Comparison of ENCODE assay signal across 26 cellular contexts in the genomic region with DNA sequence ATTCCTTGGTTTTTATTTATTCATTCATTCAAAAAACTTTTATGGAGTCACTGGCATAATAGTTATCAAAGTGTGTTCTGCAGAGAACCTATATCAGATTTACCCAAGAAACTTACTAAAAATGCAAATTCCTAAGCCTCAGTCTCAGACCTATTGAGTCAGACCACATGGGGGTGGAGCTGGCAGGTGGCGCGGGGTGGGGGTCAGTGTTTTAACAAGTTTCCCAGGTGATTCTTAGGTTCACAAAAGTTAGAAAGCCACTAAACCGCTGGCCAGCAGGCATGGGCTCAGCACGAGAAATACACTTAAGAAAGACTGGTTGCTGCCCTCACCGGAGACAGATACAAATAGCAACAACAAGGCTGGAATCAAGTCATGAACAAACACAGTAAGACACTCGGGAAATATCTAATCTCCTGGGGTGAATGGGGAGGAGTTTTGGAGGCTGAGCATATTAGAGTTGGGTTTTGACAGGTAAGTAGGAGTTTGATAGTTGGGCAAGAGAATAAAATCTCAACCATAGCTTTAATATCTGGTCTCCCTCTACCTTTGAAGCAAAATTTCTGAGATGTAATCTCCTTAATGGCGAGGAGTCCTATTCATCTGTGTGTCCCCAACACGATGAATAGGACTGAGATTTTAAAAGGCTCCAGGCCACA.
"Had no signal": no experiment of that assay in that cellular context is flagged by ENCODE, and none has a peak within 500 bp of the region (broad histone marks: within the 10 kb centered on the region; RNA-seq: fewer than 3 reads in every experiment).

No MANE protein-coding gene starts in this region.

- H2AFZ ChIP-seq: hepatocyte had no signal

- H3K79me2 ChIP-seq: hepatocyte had no signal

- H3K4me2 ChIP-seq: hepatocyte had no signal

- H3K4me1 ChIP-seq: colonic mucosa, psoas muscle had no signal

- H3K36me3 Mint-ChIP-seq: activated naive CD8-positive, alpha-beta T cell treated with anti-CD3 and anti-CD28 coated beads for 36 hours; mesothelial cell of epicardium; naive thymus-derived CD8-positive, alpha-beta T cell had no signal

- H3K4me3 Mint-ChIP-seq: activated naive CD8-positive, alpha-beta T cell treated with anti-CD3 and anti-CD28 coated beads for 36 hours; activated T-cell treated with anti-CD3 and anti-CD28 coated beads, Interleukin-2, amount 50 U/mL, for 4 hours; mesothelial cell of epicardium; naive thymus-derived CD8-positive, alpha-beta T cell; stimulated activated naive CD8-positive, alpha-beta T cell treated with anti-CD3 and anti-CD28 coated beads, Interleukin-15, Interleukin-2, amounts not matched to agents 100 ng/mL and 50 ng/mL, for 24 hours had no signal

- H3K9me3 Mint-ChIP-seq: activated naive CD8-positive, alpha-beta T cell treated with anti-CD3 and anti-CD28 coated beads for 36 hours; activated T-cell treated with anti-CD3 and anti-CD28 coated beads, Interleukin-2, amount 50 U/mL, for 4 hours; activated T-helper 2 cell treated with anti-CD3 and anti-CD28 coated beads, Interferon-gamma antibody, Interleukin-2, Interleukin-4, amounts not matched to agents 10 μg/mL and 5 μg/mL and 100 μg/mL, durations not matched to agents 14 hours and 24 hours and 36 hours; mesothelial cell of epicardium; naive thymus-derived CD8-positive, alpha-beta T cell; stimulated activated naive CD8-positive, alpha-beta T cell treated with anti-CD3 and anti-CD28 coated beads, Interleukin-15, Interleukin-2, amounts not matched to agents 100 ng/mL and 50 ng/mL, for 24 hours had no signal

- H3K36me3 ChIP-seq: colonic mucosa, esophagus muscularis mucosa, left ventricle myocardium inferior, ovary, tibial artery had no signal

- H3K4me3 ChIP-seq: colonic mucosa, esophagus muscularis mucosa, hepatocyte, left ventricle myocardium inferior, ovary, psoas muscle, tibial artery had no signal

- H3K9me3 ChIP-seq: colonic mucosa, esophagus muscularis mucosa, left ventricle myocardium inferior, ovary, psoas muscle, tibial artery had no signal

- DNase-seq: activated CD4-positive, alpha-beta T cell treated with anti-CD3 and anti-CD28 coated beads for 1 hour; activated CD4-positive, alpha-beta T cell treated with anti-CD3 and anti-CD28 coated beads, Interleukin-2, amount 50 U/mL, for 1 hour; activated CD8-positive, alpha-beta memory T cell treated with anti-CD3 and anti-CD28 coated beads for 24 hours; activated CD8-positive, alpha-beta memory T cell treated with anti-CD3 and anti-CD28 coated beads, Interleukin-2, amount 50 U/mL, for 48 hours; activated naive CD4-positive, alpha-beta T cell treated with Interleukin-2 at 50 U/mL for 16 hours; activated naive CD8-positive, alpha-beta T cell treated with anti-CD3 and anti-CD28 coated beads for 36 hours; activated T-cell treated with anti-CD3 and anti-CD28 coated beads, Interleukin-2, amount 50 U/mL, for 4 hours; amygdala; colonic mucosa; glutamatergic neuron; left ventricle myocardium inferior; mammary epithelial cell; naive thymus-derived CD8-positive, alpha-beta T cell; ovary; psoas muscle; right cardiac atrium; stimulated activated CD4-positive, alpha-beta T cell treated with anti-CD3 and anti-CD28 coated beads, Interleukin-12 subunit alpha, Interleukin-12 subunit beta, amount 100 ng/mL, for 4 hours; stimulated activated CD4-positive, alpha-beta T cell treated with anti-CD3 and anti-CD28 coated beads, Interleukin-4, amount 100 ng/mL, for 4 hours; substantia nigra; T-helper 9 cell; tibial artery had no signal

- H3K27ac Mint-ChIP-seq: activated naive CD8-positive, alpha-beta T cell treated with anti-CD3 and anti-CD28 coated beads for 36 hours; activated T-helper 2 cell treated with anti-CD3 and anti-CD28 coated beads, Interferon-gamma antibody, Interleukin-2, Interleukin-4, amounts not matched to agents 10 μg/mL and 5 μg/mL and 100 μg/mL, durations not matched to agents 14 hours and 24 hours and 36 hours; mesothelial cell of epicardium; naive thymus-derived CD8-positive, alpha-beta T cell; stimulated activated naive CD8-positive, alpha-beta T cell treated with anti-CD3 and anti-CD28 coated beads, Interleukin-15, Interleukin-2, amounts not matched to agents 100 ng/mL and 50 ng/mL, for 24 hours had no signal

- H3K27me3 ChIP-seq: colonic mucosa, hepatocyte, ovary had no signal

- H3K27ac ChIP-seq: colonic mucosa, esophagus muscularis mucosa, hepatocyte, left ventricle myocardium inferior, ovary, psoas muscle had no signal

- ATAC-seq: activated T-cell treated with anti-CD3 and anti-CD28 coated beads, Interleukin-2, amount 50 U/mL, for 4 hours; naive thymus-derived CD8-positive, alpha-beta T cell; psoas muscle; right cardiac atrium had no signal
